8 cellular contexts compared by ENCODE assay signal in genomic region chr14:96100171-96101064, GRCh38.
DNase-seq lines count a peak whose midpoint lies in the region; ATAC-seq and TF ChIP-seq lines count a peak whose summit lies in the region.

No MANE protein-coding gene starts in this region.

- ATAC-seq in GM18520 (IDR thresholded peaks at IDR 0.05; ENCODE audit: unreplicated experiment), result no peak
- ATAC-seq in GM21360 (IDR thresholded peaks at IDR 0.05; ENCODE audit: unreplicated experiment), result no peak

- DNase-seq in GM12864 (ENCODE audit: low read depth), result peak; percentile 19
- DNase-seq in NCI-H1048 (lab: John Stamatoyannopoulos, UW), result peak; percentile 51
- peak; percentile 0 for DNase-seq in SKM-1 (lab: John Stamatoyannopoulos, UW; ENCODE audit: unreplicated experiment)
- DNase-seq in activated naive CD8-positive, alpha-beta T cell treated with anti-CD3 and anti-CD28 coated beads, Interleukin-2, amount 50 U/mL, for 16 hours (ENCODE audit: low read depth, low spot score), result peak; percentile 40
- peak; percentile 54 for DNase-seq in left ventricle myocardium inferior
- DNase-seq in sigmoid colon, result peak; percentile 87

- H3K36me3 ChIP-seq in left ventricle myocardium inferior (no peaks in the 10 kb centered on the region), sigmoid colon (no peaks in the 10 kb centered on the region)

- no peak for TF ChIP-seq POLR2A in sigmoid colon (IDR thresholded peaks at IDR 0.05)

- H3K27me3 ChIP-seq in left ventricle myocardium inferior (ENCODE audit: low read depth), result peaks cover 68% of the 10 kb centered on the region
- no peaks in the 10 kb centered on the region for H3K27me3 ChIP-seq in sigmoid colon

- no peak overlapping the region for H3K27ac ChIP-seq in left ventricle myocardium inferior (replicated peaks)
- peak overlapping the region in 1 of 4 donors; percentile 36 for H3K27ac ChIP-seq in sigmoid colon

- WGBS in sigmoid colon, 2 donors, result 31 to 35% methylated on average over 22 of the region's 22 CpGs

- no peak for TF ChIP-seq EP300 in sigmoid colon (IDR thresholded peaks at IDR 0.05)

- H3K9me3 ChIP-seq in left ventricle myocardium inferior (replicated peaks) (no peaks in the 10 kb centered on the region), sigmoid colon (no peaks in the 10 kb centered on the region)

- no peaks in the 10 kb centered on the region for H3K4me1 ChIP-seq in left ventricle myocardium inferior
- H3K4me1 ChIP-seq in sigmoid colon, result peaks cover 0 to 29% (median 25%) of the 10 kb centered on the region in 4 donors

- H3K4me3 ChIP-seq in GM12864 (ENCODE audit: low read depth, low read length) (no peak overlapping the region), left ventricle myocardium inferior (no peak overlapping the region), sigmoid colon (no peak overlapping the region)

- TF ChIP-seq CTCF in GM12864 (IDR thresholded peaks at IDR 0.05; ENCODE audit: low read depth, low read length, missing control alignments) (peak; percentile 68), left ventricle myocardium inferior (IDR thresholded peaks at IDR 0.05; ENCODE audit: borderline replicate concordance) (peak; percentile 73), sigmoid colon (IDR thresholded peaks at IDR 0.05) (peak; percentile 87 to 94 (median 88))

- intact Hi-C loops in left ventricle myocardium inferior (cut with micrococcal nuclease), result loop anchor here (5.0 to 10.0 kb wide), 2 partner anchors 177 to 324 kb away; no protein-coding TSS in a partner anchor
- intact Hi-C loops in sigmoid colon (cut with DNase I), result loop anchor here (1.0 to 2.0 kb wide), 3 partner anchors 102 to 324 kb away; no protein-coding TSS in a partner anchor

Comparison
In these comparisons a context has a peak if more than half of its experiments do, and no peak if none do; other contexts are left out.
1. DNase-seq: peak in every context shown above with its lines; median percentile 87 in sigmoid colon; 54 in left ventricle myocardium inferior; 51 in NCI-H1048; 40 in activated naive CD8-positive, alpha-beta T cell treated with anti-CD3 and anti-CD28 coated beads, Interleukin-2, amount 50 U/mL, for 16 hours; 19 in GM12864; 0 in SKM-1.